ENCODE assay signal across 8 cellular contexts in genomic region chr17:63774982-63775290, GRCh38. TPM values are rescaled to one million over a fixed set of nuclear protein-coding genes. Genes with fewer than 3 reads are reported as not detected.
DNase-seq lines count a peak whose midpoint lies in the region; ATAC-seq and TF ChIP-seq lines count a peak whose summit lies in the region.

No MANE protein-coding gene starts in this region.

- H3K27ac ChIP-seq in uterus = peak overlapping the region; percentile 94 to 99

- DNase-seq in AML-193 (lab: John Stamatoyannopoulos, UW) (peak; percentile 35 to 48), HT1080 (ENCODE audit: low read depth) (peak; percentile 6), astrocyte of the cerebellum (ENCODE audit: low read depth) (no peak), lower leg skin (ENCODE audit: low spot score in 2 of 2) (no peak), uterus (no peak), NCI-H774 (lab: John Stamatoyannopoulos, UW) (no peak)

- in situ Hi-C loops in astrocyte of the cerebellum (cut with HindIII; ENCODE audit: low sequenced_read_pairs) = no loop called here

- ATAC-seq in GM18858 (IDR thresholded peaks at IDR 0.05; ENCODE audit: unreplicated experiment) (no peak), GM18498 (IDR thresholded peaks at IDR 0.05; ENCODE audit: unreplicated experiment) (no peak)

- H3K4me3 ChIP-seq in astrocyte of the cerebellum (ENCODE audit: low read depth, low read length) (peak overlapping the region; percentile 82), lower leg skin (ENCODE audit: low read depth, poor library complexity, severe bottlenecking) (peak overlapping the region; percentile 86), uterus (peak overlapping the region; percentile 69 to 94)

- H3K27me3 ChIP-seq in uterus = no peaks in the 10 kb centered on the region

- H3K4me1 ChIP-seq in uterus = peaks cover 4 to 8% of the 10 kb centered on the region in 2 donors

- 0 to 2% methylated on average over 4 of the region's 4 CpGs for WGBS in lower leg skin, 2 donors

- no peak for TF ChIP-seq POLR2A in lower leg skin (IDR thresholded peaks at IDR 0.05)
- TF ChIP-seq POLR2A in uterus (IDR thresholded peaks at IDR 0.05) = no peak

- H3K9me3 ChIP-seq in uterus = no peaks in the 10 kb centered on the region

- TF ChIP-seq CTCF in astrocyte of the cerebellum (IDR thresholded peaks at IDR 0.05; ENCODE audit: low read depth, low read length, missing control alignments) = no peak
- no peak for TF ChIP-seq CTCF in lower leg skin (IDR thresholded peaks at IDR 0.05)
- no peak for TF ChIP-seq CTCF in uterus (IDR thresholded peaks at IDR 0.05)

- H3K36me3 ChIP-seq in uterus = no peaks in the 10 kb centered on the region

- intact Hi-C loops in lower leg skin (cut with DNase I; ENCODE audit: low total_unique reads) = no loop called here
- intact Hi-C loops in uterus (cut with DNase I; ENCODE audit: low total_unique reads) = no loop called here

RNA-seq across cellular contexts. Expression of gene DDX42, which starts 1.0 kb away (rescaled TPM):
- 36.9 and 44.9 TPM in 2 replicates for total RNA-seq in HT1080 (2014; rRNA removed; shearing (Covaris generic))
- 51.9 and 56.1 TPM in 2 replicates for polyA plus RNA-seq in HT1080 (2015; cell fraction: cytosol; rRNA removed)
- polyA plus RNA-seq in HT1080 (2015; cell fraction: nucleus; rRNA removed) = 206 and 214 TPM in 2 replicates
- total RNA-seq in lower leg skin (10 to 100 TPM; 59.1 to 87.4 (median 64.0) TPM), uterus (100 to 1,000 TPM in 3 of 4 donors, 10 to 100 TPM in 1; 89.9 to 180 (median 150) TPM)

RNA-seq across cellular contexts. Expression of gene CCDC47, which starts 1.5 kb away (rescaled TPM):
- 52.1 and 78.0 TPM in 2 replicates for total RNA-seq in HT1080 (2014; rRNA removed; shearing (Covaris generic))
- polyA plus RNA-seq in HT1080 (2015; cell fraction: cytosol; rRNA removed) = 52.7 and 55.7 TPM in 2 replicates
- 95.1 and 103 TPM in 2 replicates for polyA plus RNA-seq in HT1080 (2015; cell fraction: nucleus; rRNA removed)
- total RNA-seq in lower leg skin (10 to 100 TPM; 48.7 to 71.9 (median 59.5) TPM), uterus (10 to 100 TPM; 15.1 to 91.5 (median 49.3) TPM)

RNA-seq across cellular contexts. Expression of gene STRADA, which starts 33.3 kb away (rescaled TPM):
- total RNA-seq in HT1080 (2014; rRNA removed; shearing (Covaris generic)) = 13.2 and 13.8 TPM in 2 replicates
- 14.9 and 15.5 TPM in 2 replicates for polyA plus RNA-seq in HT1080 (2015; cell fraction: cytosol; rRNA removed)
- polyA plus RNA-seq in HT1080 (2015; cell fraction: nucleus; rRNA removed) = 40.3 and 58.5 TPM in 2 replicates
- total RNA-seq in lower leg skin (10 to 100 TPM; 15.8 to 26.4 (median 19.3) TPM), uterus (10 to 100 TPM; 14.1 to 60.9 (median 27.9) TPM)

RNA-seq across cellular contexts. Expression of gene PSMC5, which starts 52.3 kb away (rescaled TPM):
- total RNA-seq in HT1080 (2014; rRNA removed; shearing (Covaris generic)) = 79.2 and 110 TPM in 2 replicates
- polyA plus RNA-seq in HT1080 (2015; cell fraction: cytosol; rRNA removed) = 207 and 232 TPM in 2 replicates
- polyA plus RNA-seq in HT1080 (2015; cell fraction: nucleus; rRNA removed) = 180 and 186 TPM in 2 replicates
- total RNA-seq in lower leg skin (100 to 1,000 TPM in 1 of 4 donors, 10 to 100 TPM in 3; 68.9 to 126 (median 88.7) TPM), uterus (100 to 1,000 TPM in 1 of 4 donors, 10 to 100 TPM in 3; 12.6 to 103 (median 40.2) TPM)

RNA-seq across cellular contexts. Expression of gene FTSJ3, which starts 52.5 kb away (rescaled TPM):
- 142 and 158 TPM in 2 replicates for total RNA-seq in HT1080 (2014; rRNA removed; shearing (Covaris generic))
- 39.5 and 40.2 TPM in 2 replicates for polyA plus RNA-seq in HT1080 (2015; cell fraction: cytosol; rRNA removed)
- polyA plus RNA-seq in HT1080 (2015; cell fraction: nucleus; rRNA removed) = 125 TPM in 2 replicates
- total RNA-seq in lower leg skin (10 to 100 TPM; 28.4 to 76.8 (median 47.2) TPM), uterus (10 to 100 TPM; 29.7 to 64.7 (median 53.3) TPM)

Comparison
In these comparisons a context has a peak if more than half of its experiments do, and no peak if none do; other contexts are left out.
1. DNase-seq: peak in AML-193 (2 of 2) and HT1080 (single experiment); none in astrocyte of the cerebellum (single experiment), lower leg skin (0 of 2), uterus (0 of 2) and NCI-H774 (single experiment).
2. Peak in every context shown above with its lines, with median percentiles within 50 percentile points of each other: H3K4me3 ChIP-seq.